Comparison of ENCODE assay signal across 16 cellular contexts in genomic region chr5:159440235-159440634, GRCh38.
DNase-seq lines count a peak whose midpoint lies in the region; ATAC-seq, FAIRE-seq and TF ChIP-seq lines count a peak whose summit lies in the region.
"Had no signal": no experiment of that assay in that cellular context is flagged by ENCODE, and none has a peak within 500 bp of the region (broad histone marks: within the 10 kb centered on the region; RNA-seq: fewer than 3 reads in every experiment).

No MANE protein-coding gene starts in this region.

- TF ChIP-seq CTCF in GM13976 (IDR thresholded peaks at IDR 0.05; ENCODE audit: borderline replicate concordance, control extremely low read depth, extremely low read depth, insufficient read depth, missing control alignments) = peak; percentile 17

- FAIRE-seq in RCC 7860 (lab: Jason Lieb, UNC) = no peak

- peak; percentile 72 for ATAC-seq in GM21367 (IDR thresholded peaks at IDR 0.05; ENCODE audit: unreplicated experiment)
- ATAC-seq in HG03108 (IDR thresholded peaks at IDR 0.05; ENCODE audit: unreplicated experiment) = peak; percentile 63
- peak; percentile 41 for ATAC-seq in esophagus mucosa
- ATAC-seq in HG02840 (IDR thresholded peaks at IDR 0.05; ENCODE audit: low FRiP score, unreplicated experiment) = no peak
- ATAC-seq in HG03039 (IDR thresholded peaks at IDR 0.05; ENCODE audit: unreplicated experiment) = no peak
- ATAC-seq: effector memory CD8-positive, alpha-beta T cell; lower lobe of right lung; naive thymus-derived CD8-positive, alpha-beta T cell had no signal

- in situ Hi-C loops in GM13976 (cut with MboI; ENCODE audit: low sequenced_read_pairs, unreplicated experiment) = loop anchor here (10.0 to 25.0 kb wide), 3 partner anchors 278 to 545 kb away; partner anchors contain the start of gene ADRA1B

- DNase-seq in GM13976 (ENCODE audit: low spot score) = no peak
- DNase-seq in Kasumi-1 (lab: John Stamatoyannopoulos, UW) = no peak
- DNase-seq in RCC 7860 (ENCODE audit: low spot score) = no peak
- DNase-seq: activated CD4-positive, alpha-beta T cell treated with anti-CD3 and anti-CD28 coated beads for 1 hour; BE2C; DND-41; effector memory CD8-positive, alpha-beta T cell; lower lobe of right lung; naive thymus-derived CD8-positive, alpha-beta T cell; NCI-H1694 treated with DMSO at 0.1 percent for 48 hours; thyroid gland had no signal

Comparison
In these comparisons a context has a peak if more than half of its experiments do, and no peak if none do; other contexts are left out.
1. ATAC-seq: peak in GM21367 (single experiment), HG03108 (single experiment) and esophagus mucosa (single experiment); none in HG02840 (single experiment) and HG03039 (single experiment).